9 cellular contexts compared by ENCODE assay signal in the genomic region with DNA sequence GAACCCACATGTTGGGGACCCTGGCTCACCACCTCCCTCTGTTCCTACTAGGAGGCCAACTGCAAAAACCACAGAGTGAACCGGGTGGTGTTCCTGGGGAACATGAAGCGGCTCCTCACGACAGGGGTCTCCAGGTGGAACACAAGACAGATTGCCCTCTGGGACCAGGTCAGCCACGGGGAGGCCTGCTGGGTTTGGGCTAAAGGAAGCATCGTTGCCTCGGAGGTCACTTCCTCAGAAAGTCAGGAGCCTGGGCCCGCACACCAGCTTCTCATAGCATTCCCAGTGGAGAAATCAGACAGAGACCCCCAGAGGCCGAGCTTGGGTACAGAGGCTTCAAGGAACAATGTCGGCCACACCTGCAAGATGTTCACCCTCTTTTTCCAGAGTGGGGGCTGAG.
"Had no signal": no experiment of that assay in that cellular context is flagged by ENCODE, and none has a peak within 500 bp of the region (broad histone marks: within the 10 kb centered on the region; RNA-seq: fewer than 3 reads in every experiment).

No MANE protein-coding gene starts in this region.

- H3K4me2 ChIP-seq: KMS-11 had no signal

- ATAC-seq: HepG2, K562 had no signal

- DNase-seq: IMR-90, KBM-7, KG1 had no signal

- H3K4me3 ChIP-seq: K562 had no signal

- H3K27ac ChIP-seq: HL-60, KMS-11 had no signal

- H3K9me3 Mint-ChIP-seq: IgD-negative memory B cell had no signal

- H3K4me1 Mint-ChIP-seq: IgD-negative memory B cell had no signal

- H3K27ac Mint-ChIP-seq: IgD-negative memory B cell had no signal

- FAIRE-seq: HepG2, HTR-8/SVneo, K562 had no signal

- H3K9ac ChIP-seq: KMS-11 had no signal
